29 cellular contexts compared by ENCODE assay signal in genomic region chr1:3670823-3671251, GRCh38. TPM values are rescaled to one million over a fixed set of nuclear protein-coding genes. Genes with fewer than 3 reads are reported as not detected.
DNase-seq lines count a peak whose midpoint lies in the region; ATAC-seq, FAIRE-seq and TF ChIP-seq lines count a peak whose summit lies in the region.
"Had no signal": no experiment of that assay in that cellular context is flagged by ENCODE, and none has a peak within 500 bp of the region (broad histone marks: within the 10 kb centered on the region; RNA-seq: fewer than 3 reads in every experiment).

No MANE protein-coding gene starts in this region.

- no peak overlapping the region for H3K27ac ChIP-seq in heart right ventricle
- no peak overlapping the region for H3K27ac ChIP-seq in H1 (ENCODE audit: low read depth, low read length)
- H3K27ac ChIP-seq in upper lobe of right lung = no peak overlapping the region
- H3K27ac ChIP-seq: thoracic aorta, uterus had no signal

- TF ChIP-seq EP300 in H1 (IDR thresholded peaks at IDR 0.05; ENCODE audit: borderline replicate concordance in 1 of 2, low read depth in 2 of 2, low read length in 2 of 2) = no peak

- FAIRE-seq in H1 (lab: Jason Lieb, UNC) = no peak
- FAIRE-seq: A204.1, D721Med, H54 had no signal

- no peak overlapping the region for H2BK5ac ChIP-seq in H1 (ENCODE audit: low read depth, low read length)

- H2AK5ac ChIP-seq in H1 (ENCODE audit: low read depth, low read length) = no peak overlapping the region

- H4K91ac ChIP-seq in H1 (replicated peaks; ENCODE audit: insufficient read length, low read length) = peak overlapping the region; percentile 27

- no peak for TF ChIP-seq CTCF in heart right ventricle (IDR thresholded peaks at IDR 0.05)
- no peak for TF ChIP-seq CTCF in H1 (IDR thresholded peaks at IDR 0.05; ENCODE audit: control extremely low read depth in 1 of 3, insufficient read depth in 1 of 3, low read depth in 1 of 3, low read length in 3 of 3)
- TF ChIP-seq CTCF in upper lobe of right lung (IDR thresholded peaks at IDR 0.05) = no peak

- no peak overlapping the region for H3K4me2 ChIP-seq in H1 (ENCODE audit: insufficient read depth in 1 of 2, low read depth in 2 of 2, low read length in 2 of 2)
- H3K4me2 ChIP-seq: smooth muscle cell had no signal

- no peak overlapping the region for H2AFZ ChIP-seq in H1 (ENCODE audit: low read length)

- no peak overlapping the region for H2BK15ac ChIP-seq in H1 (ENCODE audit: low read length)

- TF ChIP-seq RAD21 in H1 (IDR thresholded peaks at IDR 0.05 in 1 of 2, conservative IDR thresholded peaks at IDR 0.05 in 1 of 2; ENCODE audit: low read depth in 2 of 2, low read length in 2 of 2) = no peak

- H4K8ac ChIP-seq in H1 (ENCODE audit: extremely low read depth, insufficient read depth, low read length) = no peak overlapping the region

- no peaks in the 10 kb centered on the region for H3K79me2 ChIP-seq in H1 (ENCODE audit: control insufficient read depth in 1 of 2, insufficient read depth in 2 of 2, low read length in 2 of 2)

- no peaks in the 10 kb centered on the region for H3K9me3 ChIP-seq in heart right ventricle
- H3K9me3 ChIP-seq in H1 (ENCODE audit: insufficient read depth in 2 of 2, low read depth in 1 of 2, low read length in 1 of 2) = no peaks in the 10 kb centered on the region
- no peaks in the 10 kb centered on the region for H3K9me3 ChIP-seq in upper lobe of right lung
- H3K9me3 ChIP-seq: thoracic aorta, uterus had no signal

- ATAC-seq in heart right ventricle (no peak), upper lobe of right lung (no peak), GM18520 (IDR thresholded peaks at IDR 0.05; ENCODE audit: unreplicated experiment) (no peak), GM18870 (IDR thresholded peaks at IDR 0.05; ENCODE audit: unreplicated experiment) (no peak)
- ATAC-seq: activated T-cell treated with anti-CD3 and anti-CD28 coated beads, Interleukin-2, amount 50 U/mL, for 72 hours; effector memory CD8-positive, alpha-beta T cell; stimulated activated naive CD8-positive, alpha-beta T cell treated with anti-CD3 and anti-CD28 coated beads, Interleukin-15, amount 100 ng/mL, for 72 hours had no signal

- no peak overlapping the region for H3K4me3 ChIP-seq in heart right ventricle
- no peak overlapping the region for H3K4me3 ChIP-seq in H1 (ENCODE audit: extremely low read depth in 1 of 4, insufficient read depth in 2 of 4, low read depth in 3 of 4, low read length in 4 of 4)
- H3K4me3 ChIP-seq in upper lobe of right lung = no peak overlapping the region
- H3K4me3 ChIP-seq: lung, smooth muscle cell, thoracic aorta, uterus had no signal

- H3K9ac ChIP-seq in H1 (replicated peaks in 1 of 4; ENCODE audit: extremely low read depth in 1 of 4, low read depth in 3 of 4, low read length in 3 of 4) = no peak overlapping the region

- no peaks in the 10 kb centered on the region for H3K79me1 ChIP-seq in H1 (ENCODE audit: low read depth, low read length)

- intact Hi-C loops in cardiac septum (cut with DNase I) (no loop called here), heart right ventricle (cut with DNase I) (no loop called here), upper lobe of right lung (cut with DNase I) (no loop called here)

- H3K14ac ChIP-seq in H1 (ENCODE audit: insufficient read length) = no peak overlapping the region

- CTCF ChIA-PET in H1 (lab: Charles Lee; ENCODE audit: partially characterized antibody) = interaction anchor here (1.0 to 2.2 kb wide), 6 partner anchors 12 to 56 kb away, joined by 3 to 7 read pairs (median 4); no protein-coding TSS in a partner anchor

- DNase-seq in cardiac septum (ENCODE audit: low spot score) (peak; percentile 68), heart right ventricle (no peak), H1 (ENCODE audit: low read depth in 1 of 2, low spot score in 2 of 2) (no peak), mesenteric fat pad (ENCODE audit: low spot score) (peak; percentile 73), upper lobe of right lung (peak; percentile 61), SW480 (ENCODE audit: low spot score) (no peak)
- DNase-seq: activated CD4-positive, alpha-beta T cell treated with anti-CD3 and anti-CD28 coated beads, Interleukin-2, amount 50 U/mL, for 48 hours; activated T-cell treated with anti-CD3 and anti-CD28 coated beads, Interleukin-2, amount 50 U/mL, for 72 hours; CD4-positive, alpha-beta T cell; central memory CD4-positive, alpha-beta T cell; effector memory CD8-positive, alpha-beta T cell; erythroblast; islet precursor cell; MV-4-11; NCI-H1436; NCI-H446 treated with DMSO at 0.1 percent for 48 hours; stimulated activated CD4-positive, alpha-beta T cell treated with anti-CD3 and anti-CD28 coated beads, Interleukin-1b, Interleukin-23, amount 100 ng/mL, for 48 hours; stimulated activated naive CD8-positive, alpha-beta T cell treated with anti-CD3 and anti-CD28 coated beads, Interleukin-15, amount 100 ng/mL, for 72 hours; uterus had no signal

- H3K36me3 ChIP-seq in heart right ventricle (no peaks in the 10 kb centered on the region), H1 (ENCODE audit: control insufficient read depth in 2 of 4, insufficient read depth in 4 of 4, low read length in 3 of 4) (no peaks in the 10 kb centered on the region), upper lobe of right lung (no peaks in the 10 kb centered on the region)
- H3K36me3 ChIP-seq: thoracic aorta, uterus had no signal

- peaks cover 0 to 1% of the 10 kb centered on the region in 2 experiments for H4K20me1 ChIP-seq in H1 (replicated peaks in 1 of 2; ENCODE audit: control insufficient read depth in 1 of 2, insufficient read depth in 2 of 2, low read length in 2 of 2)

- H2BK120ac ChIP-seq in H1 (replicated peaks; ENCODE audit: low read depth, low read length) = no peak overlapping the region

- H2BK20ac ChIP-seq in H1 (ENCODE audit: low read length) = no peak overlapping the region

- POLR2A ChIA-PET in H1 (lab: Charles Lee; ENCODE audit: partially characterized antibody) = no interaction called here

- peaks cover 4% of the 10 kb centered on the region; the same call in 1 of the 2 replicates for H3K23me2 ChIP-seq in H1 (ENCODE audit: low read depth, low read length)

- H3K4ac ChIP-seq in H1 (replicated peaks; ENCODE audit: insufficient read length, low read depth, low read length) = no peak overlapping the region

- peaks cover 0 to 17% (median 12%) of the 10 kb centered on the region in 9 donors for H3K4me1 ChIP-seq in heart right ventricle
- peaks cover 0 to 30% (median 22%) of the 10 kb centered on the region in 4 experiments; a peak in 6 of 7 replicates for H3K4me1 ChIP-seq in H1 (replicated peaks in 1 of 4; ENCODE audit: control insufficient read depth in 3 of 4, insufficient read depth in 4 of 4, low read length in 3 of 4)
- H3K4me1 ChIP-seq in upper lobe of right lung = peaks cover 9% of the 10 kb centered on the region
- H3K4me1 ChIP-seq: uterus had no signal

- H3K56ac ChIP-seq in H1 (replicated peaks; ENCODE audit: insufficient read length, low read depth, low read length) = no peak overlapping the region

- no peak overlapping the region for H3K18ac ChIP-seq in H1 (ENCODE audit: extremely low read depth, low read length)

- TF ChIP-seq POLR2A in H1 (IDR thresholded peaks at IDR 0.05; ENCODE audit: control extremely low read depth in 1 of 2, low read depth in 2 of 2, low read length in 2 of 2) = no peak

- no peak overlapping the region for H4K5ac ChIP-seq in H1 (ENCODE audit: insufficient read length, low read depth, low read length)

- H3K27me3 ChIP-seq in heart right ventricle (peaks cover 0 to 26% (median 3%) of the 10 kb centered on the region in 7 donors), H1 (replicated peaks in 1 of 4; ENCODE audit: control insufficient read depth in 3 of 4, extremely low read depth in 1 of 4, insufficient read depth in 3 of 4, low read length in 3 of 4) (peaks cover 0 to 3% (median 0%) of the 10 kb centered on the region in 4 experiments; a peak in 3 of 7 replicates), upper lobe of right lung (no peaks in the 10 kb centered on the region)
- H3K27me3 ChIP-seq: uterus had no signal

- no peak overlapping the region for H2BK12ac ChIP-seq in H1 (ENCODE audit: low read depth, low read length)

- 82 to 85% methylated on average over 14 of the region's 14 CpGs for WGBS in heart right ventricle, 2 donors
- WGBS in H1 (ENCODE audit: extremely low coverage in 1 of 2, insufficient coverage in 1 of 2, insufficient read length in 1 of 2, insufficient replicate concordance in 2 of 2, low coverage in 1 of 2, low lambda C conversion rate in 2 of 2, missing lambda C conversion rate in 1 of 2), 2 experiments = 91% methylated on average over 14 of the region's 14 CpGs; no CpG with 5 or more reads in 1 of the 2 experiments

- no peak overlapping the region for H3K23ac ChIP-seq in H1 (ENCODE audit: insufficient read length)

RNA-seq across cellular contexts. Expression of gene TP73, which starts 18.5 kb away (rescaled TPM):
- 0.30 TPM for total RNA-seq in cardiac septum
- total RNA-seq in heart right ventricle = under 1 TPM in 4 of 10 donors, not detected in 6; 0.15 to 0.58 (median 0.22) TPM
- under 1 TPM in 1 of 2 donors, not detected in 1; 0.03 TPM for polyA plus RNA-seq in heart right ventricle
- total RNA-seq in H1 (2021; fragmentation: NEBNext Ultra II Directional; extraction: Animal tissue kit (Norgen Biotek cat#: 25700)) = 2.9 and 3.1 TPM in 2 replicates
- polyA plus RNA-seq in H1 (2011; rRNA removed) = 2.6 and 4.2 TPM in 2 replicates
- 1.3 TPM for polyA plus RNA-seq in H1 (2011; cell fraction: cytosol; rRNA removed)
- 8.4 TPM for polyA plus RNA-seq in H1 (2011; cell fraction: nucleus; rRNA removed)
- polyA plus RNA-seq in H1 (2012, experiment 1 of 2) = 1.2 to 3.8 TPM (median 2.8 TPM) in 4 replicates
- 1.3 TPM for polyA plus RNA-seq in H1 (2012, experiment 2 of 2)
- polyA plus RNA-seq in H1 (2013, experiment 1 of 2) = 2.1 TPM
- polyA plus RNA-seq in H1 (2013, experiment 2 of 2) = 2.3 TPM
- 1.9 and 3.5 TPM in 2 replicates for polyA minus RNA-seq in H1 (2011; rRNA and poly(A)+ RNA removed)
- 3.4 TPM for polyA minus RNA-seq in H1 (2011; cell fraction: cytosol; rRNA and poly(A)+ RNA removed)
- 6.7 TPM for polyA minus RNA-seq in H1 (2011; cell fraction: nucleus; rRNA and poly(A)+ RNA removed)
- total RNA-seq in mesenteric fat pad = not detected
- 0.29 TPM for total RNA-seq in upper lobe of right lung
- total RNA-seq: CD4-positive, alpha-beta T cell; osteoblast; RPMI7951; thoracic aorta had no signal
- polyA plus RNA-seq: smooth muscle cell had no signal

RNA-seq across cellular contexts. Expression of gene WRAP73, which starts 20.9 kb away (rescaled TPM):
- 14.3 TPM for total RNA-seq in cardiac septum
- 10 to 100 TPM in 5 of 10 donors, 1 to 10 TPM in 5; 7.5 to 12.9 (median 10.1) TPM for total RNA-seq in heart right ventricle
- 10 to 100 TPM; 12.3 to 16.5 TPM for polyA plus RNA-seq in heart right ventricle
- total RNA-seq in H1 (2021; fragmentation: NEBNext Ultra II Directional; extraction: Animal tissue kit (Norgen Biotek cat#: 25700)) = 29.7 and 30.3 TPM in 2 replicates
- 50.7 and 66.4 TPM in 2 replicates for polyA plus RNA-seq in H1 (2011; rRNA removed)
- 54.2 TPM for polyA plus RNA-seq in H1 (2011; cell fraction: cytosol; rRNA removed)
- 183 TPM for polyA plus RNA-seq in H1 (2011; cell fraction: nucleus; rRNA removed)
- 29.1 to 37.1 TPM (median 32.3 TPM) in 4 replicates for polyA plus RNA-seq in H1 (2012, experiment 1 of 2)
- polyA plus RNA-seq in H1 (2012, experiment 2 of 2) = 26.5 TPM
- 23.2 TPM for polyA plus RNA-seq in H1 (2013, experiment 1 of 2)
- polyA plus RNA-seq in H1 (2013, experiment 2 of 2) = 21.4 TPM
- polyA minus RNA-seq in H1 (2011; rRNA and poly(A)+ RNA removed) = 32.3 and 34.3 TPM in 2 replicates
- polyA minus RNA-seq in H1 (2011; cell fraction: cytosol; rRNA and poly(A)+ RNA removed) = 25.3 TPM
- polyA minus RNA-seq in H1 (2011; cell fraction: nucleus; rRNA and poly(A)+ RNA removed) = 44.8 TPM
- 14.8 TPM for total RNA-seq in mesenteric fat pad
- 18.5 TPM for total RNA-seq in upper lobe of right lung

RNA-seq across cellular contexts. Expression of gene TPRG1L, which starts 46.0 kb away (rescaled TPM):
- total RNA-seq in cardiac septum = 44.3 TPM
- total RNA-seq in heart right ventricle = 10 to 100 TPM; 42.6 to 60.7 (median 51.3) TPM
- 10 to 100 TPM; 15.1 to 34.8 TPM for polyA plus RNA-seq in heart right ventricle
- total RNA-seq in H1 (2021; fragmentation: NEBNext Ultra II Directional; extraction: Animal tissue kit (Norgen Biotek cat#: 25700)) = 21.7 and 22.2 TPM in 2 replicates
- polyA plus RNA-seq in H1 (2011; rRNA removed) = 19.8 and 22.3 TPM in 2 replicates
- 21.1 TPM for polyA plus RNA-seq in H1 (2011; cell fraction: cytosol; rRNA removed)
- polyA plus RNA-seq in H1 (2011; cell fraction: nucleus; rRNA removed) = 10.8 TPM
- polyA plus RNA-seq in H1 (2012, experiment 1 of 2) = 17.4 to 21.5 TPM (median 21.1 TPM) in 4 replicates
- polyA plus RNA-seq in H1 (2012, experiment 2 of 2) = 23.7 TPM
- 13.6 TPM for polyA plus RNA-seq in H1 (2013, experiment 1 of 2)
- polyA plus RNA-seq in H1 (2013, experiment 2 of 2) = 13.7 TPM
- 15.2 and 19.2 TPM in 2 replicates for polyA minus RNA-seq in H1 (2011; rRNA and poly(A)+ RNA removed)
- 15.5 TPM for polyA minus RNA-seq in H1 (2011; cell fraction: cytosol; rRNA and poly(A)+ RNA removed)
- 6.6 TPM for polyA minus RNA-seq in H1 (2011; cell fraction: nucleus; rRNA and poly(A)+ RNA removed)
- 54.0 TPM for total RNA-seq in mesenteric fat pad
- total RNA-seq in upper lobe of right lung = 47.5 TPM

RNA-seq across cellular contexts. Expression of gene MEGF6, which starts 59.5 kb away (rescaled TPM):
- total RNA-seq in cardiac septum (9.3 TPM), heart right ventricle (10 to 100 TPM in 1 of 10 donors, 1 to 10 TPM in 9; 1.8 to 14.1 (median 7.1) TPM), mesenteric fat pad (61.1 TPM), upper lobe of right lung (96.6 TPM)
- polyA plus RNA-seq in heart right ventricle (1 to 10 TPM; 2.9 to 7.6 TPM), H1 (2011; rRNA removed) (4.1 and 9.5 TPM in 2 replicates)
- total RNA-seq in H1 (2021; fragmentation: NEBNext Ultra II Directional; extraction: Animal tissue kit (Norgen Biotek cat#: 25700)) = 13.2 and 14.8 TPM in 2 replicates
- polyA plus RNA-seq in H1 (2011; cell fraction: cytosol; rRNA removed) = 7.8 TPM
- polyA plus RNA-seq in H1 (2011; cell fraction: nucleus; rRNA removed) = 88.4 TPM
- 7.4 to 14.6 TPM (median 10.8 TPM) in 4 replicates for polyA plus RNA-seq in H1 (2012, experiment 1 of 2)
- 1.4 TPM for polyA plus RNA-seq in H1 (2012, experiment 2 of 2)
- 4.9 TPM for polyA plus RNA-seq in H1 (2013, experiment 1 of 2)
- polyA plus RNA-seq in H1 (2013, experiment 2 of 2) = 4.4 TPM
- polyA minus RNA-seq in H1 (2011; rRNA and poly(A)+ RNA removed) = 1.7 and 3.0 TPM in 2 replicates
- polyA minus RNA-seq in H1 (2011; cell fraction: cytosol; rRNA and poly(A)+ RNA removed) = 9.0 TPM
- 24.4 TPM for polyA minus RNA-seq in H1 (2011; cell fraction: nucleus; rRNA and poly(A)+ RNA removed)

Comparison
In these comparisons a context has a peak if more than half of its experiments do, and no peak if none do; other contexts are left out.
1. DNase-seq: peak in cardiac septum (single experiment), mesenteric fat pad (single experiment) and upper lobe of right lung (single experiment); none in heart right ventricle (0 of 2), H1 (0 of 2) and SW480 (single experiment).